In genomic region chr16:1971678-1972489, GRCh38 we compare ENCODE assay signal across 1 cellular context.
TF ChIP-seq lines count a peak whose summit lies in the region.

TSS of gene TBL3 (plus strand) at chr16:1972053. CDS start at chr16:1972165, 112 bp downstream.

TF ChIP-seq in GM12878, 131 proteins besides CTCF, POLR2A, EP300 and RAD21 (continued from another document and continues in another):
- no peak for TF ChIP-seq BCLAF1 (IDR thresholded peaks at IDR 0.05)
- no peak for TF ChIP-seq HDAC6 (IDR thresholded peaks at IDR 0.05; ENCODE audit: unreplicated experiment)
- no peak for TF ChIP-seq PBX3 (IDR thresholded peaks at IDR 0.05; ENCODE audit: insufficient replicate concordance, low read depth, low read length)
- TF ChIP-seq EED (IDR thresholded peaks at IDR 0.05; ENCODE audit: low read depth) = no peak
- TF ChIP-seq MEF2A (IDR thresholded peaks at IDR 0.05; ENCODE audit: insufficient read depth, low read depth, low read length) = peak; percentile 64; the same call in 1 of the 2 replicates
- TF ChIP-seq SUPT20H (IDR thresholded peaks at IDR 0.05; ENCODE audit: borderline replicate concordance, control insufficient read depth, low read depth, low read length) = no peak
- no peak for TF ChIP-seq CEBPB (IDR thresholded peaks at IDR 0.05; ENCODE audit: borderline replicate concordance in 1 of 2, low read depth in 2 of 2, low read length in 2 of 2)
- TF ChIP-seq CREM (IDR thresholded peaks at IDR 0.05; ENCODE audit: low read depth) = peak; percentile 100
- no peak for TF ChIP-seq BMI1 (IDR thresholded peaks at IDR 0.05; ENCODE audit: borderline replicate concordance)
- peak; percentile 89 for TF ChIP-seq SP1 (IDR thresholded peaks at IDR 0.05; ENCODE audit: low read depth, low read length)
- TF ChIP-seq ASH2L (IDR thresholded peaks at IDR 0.05; ENCODE audit: borderline replicate concordance, low read depth) = no peak
- TF ChIP-seq MLLT1 (IDR thresholded peaks at IDR 0.05) = no peak
- TF ChIP-seq YBX1 (IDR thresholded peaks at IDR 0.05) = no peak
- TF ChIP-seq, protein P1, sequence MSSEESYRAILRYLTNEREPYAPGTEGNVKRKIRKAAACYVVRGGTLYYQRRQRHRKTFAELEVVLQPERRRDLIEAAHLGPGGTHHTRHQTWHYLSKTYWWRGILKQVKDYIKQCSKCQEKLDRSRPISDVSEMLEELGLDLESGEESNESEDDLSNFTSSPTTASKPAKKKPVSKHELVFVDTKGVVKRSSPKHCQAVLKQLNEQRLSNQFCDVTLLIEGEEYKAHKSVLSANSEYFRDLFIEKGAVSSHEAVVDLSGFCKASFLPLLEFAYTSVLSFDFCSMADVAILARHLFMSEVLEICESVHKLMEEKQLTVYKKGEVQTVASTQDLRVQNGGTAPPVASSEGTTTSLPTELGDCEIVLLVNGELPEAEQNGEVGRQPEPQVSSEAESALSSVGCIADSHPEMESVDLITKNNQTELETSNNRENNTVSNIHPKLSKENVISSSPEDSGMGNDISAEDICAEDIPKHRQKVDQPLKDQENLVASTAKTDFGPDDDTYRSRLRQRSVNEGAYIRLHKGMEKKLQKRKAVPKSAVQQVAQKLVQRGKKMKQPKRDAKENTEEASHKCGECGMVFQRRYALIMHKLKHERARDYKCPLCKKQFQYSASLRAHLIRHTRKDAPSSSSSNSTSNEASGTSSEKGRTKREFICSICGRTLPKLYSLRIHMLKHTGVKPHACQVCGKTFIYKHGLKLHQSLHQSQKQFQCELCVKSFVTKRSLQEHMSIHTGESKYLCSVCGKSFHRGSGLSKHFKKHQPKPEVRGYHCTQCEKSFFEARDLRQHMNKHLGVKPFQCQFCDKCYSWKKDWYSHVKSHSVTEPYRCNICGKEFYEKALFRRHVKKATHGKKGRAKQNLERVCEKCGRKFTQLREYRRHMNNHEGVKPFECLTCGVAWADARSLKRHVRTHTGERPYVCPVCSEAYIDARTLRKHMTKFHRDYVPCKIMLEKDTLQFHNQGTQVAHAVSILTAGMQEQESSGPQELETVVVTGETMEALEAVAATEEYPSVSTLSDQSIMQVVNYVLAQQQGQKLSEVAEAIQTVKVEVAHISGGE (CRISPR knock-in tag; IDR thresholded peaks at IDR 0.05) = peak; percentile 29; the same call in 1 of the 2 replicates
- TF ChIP-seq NFXL1 (IDR thresholded peaks at IDR 0.05; ENCODE audit: borderline replicate concordance) = no peak
- no peak for TF ChIP-seq HDGF (IDR thresholded peaks at IDR 0.05)
- no peak for TF ChIP-seq JUNB (IDR thresholded peaks at IDR 0.05)
- TF ChIP-seq, protein P2, sequence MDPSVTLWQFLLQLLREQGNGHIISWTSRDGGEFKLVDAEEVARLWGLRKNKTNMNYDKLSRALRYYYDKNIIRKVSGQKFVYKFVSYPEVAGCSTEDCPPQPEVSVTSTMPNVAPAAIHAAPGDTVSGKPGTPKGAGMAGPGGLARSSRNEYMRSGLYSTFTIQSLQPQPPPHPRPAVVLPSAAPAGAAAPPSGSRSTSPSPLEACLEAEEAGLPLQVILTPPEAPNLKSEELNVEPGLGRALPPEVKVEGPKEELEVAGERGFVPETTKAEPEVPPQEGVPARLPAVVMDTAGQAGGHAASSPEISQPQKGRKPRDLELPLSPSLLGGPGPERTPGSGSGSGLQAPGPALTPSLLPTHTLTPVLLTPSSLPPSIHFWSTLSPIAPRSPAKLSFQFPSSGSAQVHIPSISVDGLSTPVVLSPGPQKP (IDR thresholded peaks at IDR 0.05; ENCODE audit: low read depth, low read length) = peak; percentile 89
- no peak for TF ChIP-seq E2F4 (IDR thresholded peaks at IDR 0.05; ENCODE audit: low read depth, low read length)
- TF ChIP-seq CBFB (IDR thresholded peaks at IDR 0.05; ENCODE audit: low read depth) = peak; percentile 70
- peak; percentile 87 to 98 for TF ChIP-seq SRF (IDR thresholded peaks at IDR 0.05; ENCODE audit: low read depth in 2 of 2, low read length in 2 of 2)
- TF ChIP-seq POU2F2 (IDR thresholded peaks at IDR 0.05; ENCODE audit: borderline replicate concordance, low read depth, low read length) = peak; percentile 53; the same call in 2 of the 3 replicates
- TF ChIP-seq IRF4 (IDR thresholded peaks at IDR 0.05; ENCODE audit: low read depth, low read length) = peak; percentile 87
- peak; percentile 64; the same call in 1 of the 2 replicates for TF ChIP-seq TCF3 (IDR thresholded peaks at IDR 0.05; ENCODE audit: borderline replicate concordance, insufficient read depth, low read depth, low read length)
- TF ChIP-seq YY1 (IDR thresholded peaks at IDR 0.05; ENCODE audit: low read depth, low read length) = peak; percentile 100
- TF ChIP-seq KDM1A (IDR thresholded peaks at IDR 0.05; ENCODE audit: borderline replicate concordance) = no peak
- peak; percentile 65; the same call in 1 of the 2 replicates for TF ChIP-seq DPF2 (IDR thresholded peaks at IDR 0.05)
- TF ChIP-seq SUZ12 (IDR thresholded peaks at IDR 0.05; ENCODE audit: unreplicated experiment) = no peak
- TF ChIP-seq TARDBP (IDR thresholded peaks at IDR 0.05; ENCODE audit: borderline replicate concordance) = peak; percentile 98
- TF ChIP-seq SIN3A (IDR thresholded peaks at IDR 0.05; ENCODE audit: low read depth, low read length) = peak; percentile 97
- TF ChIP-seq, protein P3, sequence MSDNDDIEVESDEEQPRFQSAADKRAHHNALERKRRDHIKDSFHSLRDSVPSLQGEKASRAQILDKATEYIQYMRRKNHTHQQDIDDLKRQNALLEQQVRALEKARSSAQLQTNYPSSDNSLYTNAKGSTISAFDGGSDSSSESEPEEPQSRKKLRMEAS (IDR thresholded peaks at IDR 0.05; ENCODE audit: low read depth, low read length) = peak; percentile 93
- peak; percentile 87 for TF ChIP-seq NR2C1 (IDR thresholded peaks at IDR 0.05)
- TF ChIP-seq NBN (IDR thresholded peaks at IDR 0.05) = peak; percentile 99
- peak; percentile 87 for TF ChIP-seq MXI1 (IDR thresholded peaks at IDR 0.05; ENCODE audit: low read depth, low read length)
- peak; percentile 85; the same call in 1 of the 2 replicates for TF ChIP-seq RCOR1 (conservative IDR thresholded peaks at IDR 0.05; ENCODE audit: low read depth, low read length)
- 0 out of 2 replicates have a peak, but pooled peaks have one; percentile 17 for TF ChIP-seq JUND (IDR thresholded peaks at IDR 0.05; ENCODE audit: low read depth, low read length)
- peak; percentile 89; the same call in 1 of the 2 replicates for TF ChIP-seq PML (IDR thresholded peaks at IDR 0.05; ENCODE audit: low read length)
- no peak for TF ChIP-seq EZH2 (IDR thresholded peaks at IDR 0.05; ENCODE audit: borderline replicate concordance, control insufficient read depth, low read depth, low read length)
- TF ChIP-seq CUX1 (IDR thresholded peaks at IDR 0.05; ENCODE audit: insufficient replicate concordance, low read depth, low read length) = no peak
- TF ChIP-seq IKZF1 (conservative IDR thresholded peaks at IDR 0.05) = peak; percentile 100
- TF ChIP-seq, protein P4, sequence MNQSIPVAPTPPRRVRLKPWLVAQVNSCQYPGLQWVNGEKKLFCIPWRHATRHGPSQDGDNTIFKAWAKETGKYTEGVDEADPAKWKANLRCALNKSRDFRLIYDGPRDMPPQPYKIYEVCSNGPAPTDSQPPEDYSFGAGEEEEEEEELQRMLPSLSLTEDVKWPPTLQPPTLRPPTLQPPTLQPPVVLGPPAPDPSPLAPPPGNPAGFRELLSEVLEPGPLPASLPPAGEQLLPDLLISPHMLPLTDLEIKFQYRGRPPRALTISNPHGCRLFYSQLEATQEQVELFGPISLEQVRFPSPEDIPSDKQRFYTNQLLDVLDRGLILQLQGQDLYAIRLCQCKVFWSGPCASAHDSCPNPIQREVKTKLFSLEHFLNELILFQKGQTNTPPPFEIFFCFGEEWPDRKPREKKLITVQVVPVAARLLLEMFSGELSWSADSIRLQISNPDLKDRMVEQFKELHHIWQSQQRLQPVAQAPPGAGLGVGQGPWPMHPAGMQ (IDR thresholded peaks at IDR 0.05; ENCODE audit: borderline replicate concordance) = no peak
- TF ChIP-seq ZNF274 (IDR thresholded peaks at IDR 0.05; ENCODE audit: insufficient read depth, insufficient read length) = no peak
- TF ChIP-seq PKNOX1 (IDR thresholded peaks at IDR 0.05) = peak; percentile 50
- TF ChIP-seq ESRRA (IDR thresholded peaks at IDR 0.05; ENCODE audit: low read length) = peak; percentile 91
- no peak for TF ChIP-seq NFYA (IDR thresholded peaks at IDR 0.05; ENCODE audit: borderline replicate concordance, low read depth, low read length)
